In the genomic region with DNA sequence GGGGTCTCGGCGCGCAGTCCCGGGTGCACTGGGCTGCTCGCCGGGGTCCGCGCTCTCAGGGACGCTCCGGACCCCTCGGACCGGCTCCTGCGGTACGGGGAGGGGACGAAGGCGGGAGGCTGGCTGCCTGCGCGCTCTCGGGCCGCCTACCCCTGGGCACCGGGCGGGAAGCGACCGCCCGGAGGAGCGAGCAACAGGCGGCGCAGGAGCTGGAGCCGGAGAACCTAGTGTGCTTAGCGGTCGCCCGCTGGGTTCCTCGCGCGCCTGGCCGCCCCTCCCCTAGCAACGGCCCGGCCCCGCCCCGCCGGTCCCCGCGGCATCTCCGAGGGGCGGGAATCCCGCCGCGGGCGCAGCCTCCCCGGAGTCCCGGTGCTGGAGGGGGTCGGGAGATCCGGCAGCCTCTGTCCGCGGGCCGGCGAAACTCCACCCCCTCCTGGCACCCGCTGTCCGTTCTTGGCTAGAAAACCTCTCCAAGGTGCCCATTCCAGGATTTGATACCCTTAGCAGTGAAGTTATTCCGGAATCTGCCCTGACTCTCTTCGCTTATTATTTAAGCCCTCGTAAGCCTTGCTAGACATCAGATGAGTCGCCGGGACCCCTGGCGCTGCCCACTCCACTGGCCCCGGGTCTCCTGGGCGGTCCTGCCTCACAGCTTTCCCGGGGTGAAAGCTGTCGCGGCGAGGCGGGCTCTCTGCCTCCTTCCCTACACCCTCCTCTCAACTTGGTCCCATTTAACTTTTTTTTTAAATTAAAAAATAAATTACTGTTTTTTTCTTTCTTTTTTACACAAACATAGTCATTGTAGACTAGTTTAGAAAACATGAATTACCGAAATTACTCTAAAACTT, we compare ENCODE assay signal across 1 cellular context.
A peak's percentile ranks its signal among the peaks of the same experiment; 100 is the strongest.
TF ChIP-seq lines count a peak whose summit lies in the region.

Gene RPRML (minus strand): TSS at position 231 of the 848 bp plus-strand sequence. CDS start 246 bp downstream, outside the sequence.

TF ChIP-seq in HEK293, 187 proteins besides CTCF, POLR2A, EP300 and RAD21 (continued from another document):
- TF ChIP-seq, protein P1, sequence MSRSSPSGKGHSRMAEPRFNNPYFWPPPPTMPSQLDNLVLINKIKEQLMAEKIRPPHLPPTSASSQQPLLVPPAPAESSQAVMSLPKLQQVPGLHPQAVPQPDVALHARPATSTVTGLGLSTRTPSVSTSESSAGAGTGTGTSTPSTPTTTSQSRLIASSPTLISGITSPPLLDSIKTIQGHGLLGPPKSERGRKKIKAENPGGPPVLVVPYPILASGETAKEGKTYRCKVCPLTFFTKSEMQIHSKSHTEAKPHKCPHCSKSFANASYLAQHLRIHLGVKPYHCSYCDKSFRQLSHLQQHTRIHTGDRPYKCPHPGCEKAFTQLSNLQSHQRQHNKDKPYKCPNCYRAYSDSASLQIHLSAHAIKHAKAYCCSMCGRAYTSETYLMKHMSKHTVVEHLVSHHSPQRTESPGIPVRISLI (tag by site-specific recombination; IDR thresholded peaks at IDR 0.05): peak; percentile 70; the same call in 1 of the 2 replicates
- no peak; the same call in none of the 2 replicates for TF ChIP-seq EGR2 (tag by site-specific recombination; IDR thresholded peaks at IDR 0.05; ENCODE audit: low read depth)
- peak; percentile 83; the same call in 1 of the 2 replicates for TF ChIP-seq ZNF76 (tag by site-specific recombination; IDR thresholded peaks at IDR 0.05; ENCODE audit: borderline replicate concordance, low read depth)
- TF ChIP-seq, protein P2, sequence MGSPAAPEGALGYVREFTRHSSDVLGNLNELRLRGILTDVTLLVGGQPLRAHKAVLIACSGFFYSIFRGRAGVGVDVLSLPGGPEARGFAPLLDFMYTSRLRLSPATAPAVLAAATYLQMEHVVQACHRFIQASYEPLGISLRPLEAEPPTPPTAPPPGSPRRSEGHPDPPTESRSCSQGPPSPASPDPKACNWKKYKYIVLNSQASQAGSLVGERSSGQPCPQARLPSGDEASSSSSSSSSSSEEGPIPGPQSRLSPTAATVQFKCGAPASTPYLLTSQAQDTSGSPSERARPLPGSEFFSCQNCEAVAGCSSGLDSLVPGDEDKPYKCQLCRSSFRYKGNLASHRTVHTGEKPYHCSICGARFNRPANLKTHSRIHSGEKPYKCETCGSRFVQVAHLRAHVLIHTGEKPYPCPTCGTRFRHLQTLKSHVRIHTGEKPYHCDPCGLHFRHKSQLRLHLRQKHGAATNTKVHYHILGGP (tag by site-specific recombination; IDR thresholded peaks at IDR 0.05): no peak
- no peak for TF ChIP-seq ZNF610 (tag by site-specific recombination; IDR thresholded peaks at IDR 0.05; ENCODE audit: borderline replicate concordance)
- no peak for TF ChIP-seq ZBTB48 (tag by site-specific recombination; IDR thresholded peaks at IDR 0.05)
- TF ChIP-seq, protein P3, sequence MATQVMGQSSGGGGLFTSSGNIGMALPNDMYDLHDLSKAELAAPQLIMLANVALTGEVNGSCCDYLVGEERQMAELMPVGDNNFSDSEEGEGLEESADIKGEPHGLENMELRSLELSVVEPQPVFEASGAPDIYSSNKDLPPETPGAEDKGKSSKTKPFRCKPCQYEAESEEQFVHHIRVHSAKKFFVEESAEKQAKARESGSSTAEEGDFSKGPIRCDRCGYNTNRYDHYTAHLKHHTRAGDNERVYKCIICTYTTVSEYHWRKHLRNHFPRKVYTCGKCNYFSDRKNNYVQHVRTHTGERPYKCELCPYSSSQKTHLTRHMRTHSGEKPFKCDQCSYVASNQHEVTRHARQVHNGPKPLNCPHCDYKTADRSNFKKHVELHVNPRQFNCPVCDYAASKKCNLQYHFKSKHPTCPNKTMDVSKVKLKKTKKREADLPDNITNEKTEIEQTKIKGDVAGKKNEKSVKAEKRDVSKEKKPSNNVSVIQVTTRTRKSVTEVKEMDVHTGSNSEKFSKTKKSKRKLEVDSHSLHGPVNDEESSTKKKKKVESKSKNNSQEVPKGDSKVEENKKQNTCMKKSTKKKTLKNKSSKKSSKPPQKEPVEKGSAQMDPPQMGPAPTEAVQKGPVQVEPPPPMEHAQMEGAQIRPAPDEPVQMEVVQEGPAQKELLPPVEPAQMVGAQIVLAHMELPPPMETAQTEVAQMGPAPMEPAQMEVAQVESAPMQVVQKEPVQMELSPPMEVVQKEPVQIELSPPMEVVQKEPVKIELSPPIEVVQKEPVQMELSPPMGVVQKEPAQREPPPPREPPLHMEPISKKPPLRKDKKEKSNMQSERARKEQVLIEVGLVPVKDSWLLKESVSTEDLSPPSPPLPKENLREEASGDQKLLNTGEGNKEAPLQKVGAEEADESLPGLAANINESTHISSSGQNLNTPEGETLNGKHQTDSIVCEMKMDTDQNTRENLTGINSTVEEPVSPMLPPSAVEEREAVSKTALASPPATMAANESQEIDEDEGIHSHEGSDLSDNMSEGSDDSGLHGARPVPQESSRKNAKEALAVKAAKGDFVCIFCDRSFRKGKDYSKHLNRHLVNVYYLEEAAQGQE (tag by site-specific recombination; IDR thresholded peaks at IDR 0.05): no peak; the same call in 1 of the 2 replicates
- no peak for TF ChIP-seq ZNF350 (tag by site-specific recombination; IDR thresholded peaks at IDR 0.05)
- TF ChIP-seq ZEB2 (tag by site-specific recombination; IDR thresholded peaks at IDR 0.05): no peak
- no peak for TF ChIP-seq MZF1 (tag by site-specific recombination; IDR thresholded peaks at IDR 0.05; ENCODE audit: borderline replicate concordance)
- peak; percentile 1; the same call in 1 of the 2 replicates for TF ChIP-seq ZBTB11 (tag by site-specific recombination; conservative IDR thresholded peaks at IDR 0.05; ENCODE audit: low read depth)
- peak; percentile 49; the same call in 1 of the 2 replicates for TF ChIP-seq KLF8 (tag by site-specific recombination; IDR thresholded peaks at IDR 0.05)
- no peak for TF ChIP-seq SCRT1 (tag by site-specific recombination; IDR thresholded peaks at IDR 0.05; ENCODE audit: borderline replicate concordance)
- no peak for TF ChIP-seq ZNF48 (tag by site-specific recombination; IDR thresholded peaks at IDR 0.05)
- TF ChIP-seq ZNF112 (tag by site-specific recombination; IDR thresholded peaks at IDR 0.05): no peak
- TF ChIP-seq ZNF585B (tag by site-specific recombination; IDR thresholded peaks at IDR 0.05): no peak
- TF ChIP-seq KLF1 (tag by site-specific recombination; IDR thresholded peaks at IDR 0.05): peak; percentile 52; the same call in 1 of the 2 replicates
- TF ChIP-seq GLI2 (tag by site-specific recombination; IDR thresholded peaks at IDR 0.05; ENCODE audit: borderline replicate concordance, low read depth): no peak
- peak; percentile 98 for TF ChIP-seq SCRT2 (tag by site-specific recombination; IDR thresholded peaks at IDR 0.05)
- no peak for TF ChIP-seq BCL11B (tag by site-specific recombination; IDR thresholded peaks at IDR 0.05; ENCODE audit: low read depth)
- TF ChIP-seq ZNF670 (tag by site-specific recombination; IDR thresholded peaks at IDR 0.05; ENCODE audit: low read depth): no peak
- TF ChIP-seq ZXDB (tag by site-specific recombination; IDR thresholded peaks at IDR 0.05): peak; percentile 14; the same call in 1 of the 2 replicates
- TF ChIP-seq ZBTB8A (tag by site-specific recombination; IDR thresholded peaks at IDR 0.05): peak; percentile 87
- TF ChIP-seq ZNF837 (tag by site-specific recombination; IDR thresholded peaks at IDR 0.05): no peak
- peak; percentile 71 for TF ChIP-seq ZNF341 (tag by site-specific recombination; IDR thresholded peaks at IDR 0.05; ENCODE audit: low read depth)
- 0 out of 2 replicates have a peak, but pooled peaks have one; percentile 11 for TF ChIP-seq SP7 (tag by site-specific recombination; IDR thresholded peaks at IDR 0.05)
- peak; percentile 84; the same call in 1 of the 2 replicates for TF ChIP-seq ZNF600 (tag by site-specific recombination; IDR thresholded peaks at IDR 0.05)
- no peak for TF ChIP-seq ZNF488 (tag by site-specific recombination; IDR thresholded peaks at IDR 0.05)
- TF ChIP-seq PRDM1 (tag by site-specific recombination; IDR thresholded peaks at IDR 0.05): peak; percentile 51; the same call in 1 of the 2 replicates
- TF ChIP-seq SP2 (tag by site-specific recombination; IDR thresholded peaks at IDR 0.05): peak; percentile 69
- peak; percentile 67 for TF ChIP-seq GLIS2 (tag by site-specific recombination; IDR thresholded peaks at IDR 0.05)
- TF ChIP-seq ZIC2 (tag by site-specific recombination; IDR thresholded peaks at IDR 0.05): peak; percentile 90
- TF ChIP-seq ZNF660 (tag by site-specific recombination; IDR thresholded peaks at IDR 0.05): 0 out of 2 replicates have a peak, but pooled peaks have one; percentile 18
- peak; percentile 40; the same call in 1 of the 2 replicates for TF ChIP-seq ZBTB17 (tag by site-specific recombination; IDR thresholded peaks at IDR 0.05)
- TF ChIP-seq ZNF398 (tag by site-specific recombination; IDR thresholded peaks at IDR 0.05): peak; percentile 84
- no peak for TF ChIP-seq REPIN1 (tag by site-specific recombination; IDR thresholded peaks at IDR 0.05; ENCODE audit: low read depth)
- no peak for TF ChIP-seq ZNF571 (tag by site-specific recombination; IDR thresholded peaks at IDR 0.05)
- no peak for TF ChIP-seq ZNF292 (tag by site-specific recombination; IDR thresholded peaks at IDR 0.05; ENCODE audit: borderline replicate concordance, low read depth)
- TF ChIP-seq ZFHX2 (tag by site-specific recombination; conservative IDR thresholded peaks at IDR 0.05): peak; percentile 11; the same call in 1 of the 2 replicates
- TF ChIP-seq ZNF692 (tag by site-specific recombination; IDR thresholded peaks at IDR 0.05): 0 out of 2 replicates have a peak, but pooled peaks have one; percentile 31
- TF ChIP-seq ZNF394 (tag by site-specific recombination; IDR thresholded peaks at IDR 0.05; ENCODE audit: borderline replicate concordance): no peak
- no peak; the same call in 1 of the 2 replicates for TF ChIP-seq KLF16 (tag by site-specific recombination; IDR thresholded peaks at IDR 0.05)
